Comparison of ENCODE assay signal across 8 cellular contexts in genomic region chr20:46767127-46767761, GRCh38. TPM values are rescaled to one million over a fixed set of nuclear protein-coding genes. Genes with fewer than 3 reads are reported as not detected.
DNase-seq lines count a peak whose midpoint lies in the region; ATAC-seq and TF ChIP-seq lines count a peak whose summit lies in the region.

No MANE protein-coding gene starts in this region.

- H3K4me1 Mint-ChIP-seq in brain = peaks cover 17% of the 10 kb centered on the region

- no peak for ATAC-seq in left ventricle myocardium superior

- DNase-seq in CD1c-positive myeloid dendritic cell (ENCODE audit: extremely low spot score) (peak; percentile 49), GM13977 (ENCODE audit: low spot score) (peak; percentile 42), NCI-H2196 treated with DMSO at 0.1 percent for 48 hours (lab: John Stamatoyannopoulos, UW; ENCODE audit: unreplicated experiment) (peak; percentile 35), myocyte (ENCODE audit: low read depth) (peak; percentile 37), substantia nigra (lab: John Stamatoyannopoulos, UW) (no peak), GM19240 (ENCODE audit: insufficient read length, low spot score) (no peak), left ventricle myocardium superior (no peak)

- no peak overlapping the region for H3K27ac Mint-ChIP-seq in brain

- H3K27ac ChIP-seq in substantia nigra (ENCODE audit: low read depth, low read length, poor library complexity, severe bottlenecking) = no peak overlapping the region

- in situ Hi-C loops in GM13977 (cut with MboI; ENCODE audit: low pct_unique_long_range_greater_than_20kb, low sequenced_read_pairs, unreplicated experiment) = loop anchor here (25.0 kb wide), 1 partner anchor 620 kb away; no protein-coding TSS in a partner anchor

- H3K4me3 Mint-ChIP-seq in brain = no peak overlapping the region

- peaks cover 0 to 5% (median 0%) of the 10 kb centered on the region in 5 experiments for H3K9me3 Mint-ChIP-seq in brain

- intact Hi-C loops in left ventricle myocardium superior (cut with micrococcal nuclease) = no loop called here

- TF ChIP-seq CTCF in GM13977 (IDR thresholded peaks at IDR 0.05; ENCODE audit: extremely low read depth, insufficient read depth, missing control alignments) (peak; percentile 65), brain (conservative IDR thresholded peaks at IDR 0.05) (peak; percentile 16 to 54)

- no peaks in the 10 kb centered on the region for H3K36me3 Mint-ChIP-seq in brain

- peaks cover 6% of the 10 kb centered on the region for H3K27me3 Mint-ChIP-seq in brain

RNA-seq across cellular contexts. Expression of gene SLC2A10, which starts 57.8 kb away (rescaled TPM):
- polyA plus RNA-seq in brain (ENCODE audit: insufficient read depth, low read depth, low replicate concordance) = 1.1 TPM
- total RNA-seq in myocyte (25.7 and 25.9 TPM in 2 replicates), left ventricle myocardium superior (1.9 TPM)
- 16.1 TPM for polyA plus RNA-seq in myocyte (2012)

Comparison
In these comparisons a context has a peak if more than half of its experiments do, and no peak if none do; other contexts are left out.
1. DNase-seq: peak in CD1c-positive myeloid dendritic cell (single experiment), GM13977 (single experiment), NCI-H2196 treated with DMSO at 0.1 percent for 48 hours (single experiment) and myocyte (single experiment); none in substantia nigra (0 of 49), GM19240 (single experiment) and left ventricle myocardium superior (single experiment).